Comparison of ENCODE assay signal across 16 cellular contexts in genomic region chr5:174490717-174491116, GRCh38.
A peak's percentile ranks its signal among the peaks of the same experiment; 100 is the strongest.
DNase-seq lines count a peak whose midpoint lies in the region; ATAC-seq and TF ChIP-seq lines count a peak whose summit lies in the region.
"Had no signal": no experiment of that assay in that cellular context is flagged by ENCODE, and none has a peak within 500 bp of the region (broad histone marks: within the 10 kb centered on the region; RNA-seq: fewer than 3 reads in every experiment).

No MANE protein-coding gene starts in this region.

- H3K27ac ChIP-seq in HL-60 (replicated peaks): peak overlapping the region; percentile 9
- H3K27ac ChIP-seq: BLaER1 treated with 17β-estradiol and CSF1 and Interleukin-3, amounts not matched to agents 10 nM and 100 nM; GM23248 had no signal

- DNase-seq in NCI-H748 (lab: John Stamatoyannopoulos, UW; ENCODE audit: unreplicated experiment) (peak; percentile 30), NCI-H748 treated with DMSO at 0.1 percent for 48 hours (lab: John Stamatoyannopoulos, UW) (no peak), HL-60 (ENCODE audit: low read depth in 1 of 2, low spot score in 1 of 2) (peak in 1 of 2 experiments; percentile 35), SKM-1 (lab: John Stamatoyannopoulos, UW; ENCODE audit: unreplicated experiment) (peak; percentile 23), D341Med (ENCODE audit: low spot score) (no peak)
- no peak for DNase-seq in activated naive CD4-positive, alpha-beta T cell treated with Interleukin-2 at 50 U/mL for 16 hours
- no peak for DNase-seq in activated CD8-positive, alpha-beta T cell treated with anti-CD3 and anti-CD28 coated beads, Interleukin-2, amount 10 ng/mL, durations not matched to agents 7 days and 5 days
- DNase-seq: 8988T; Calu3; CD4-positive, CD25-positive, alpha-beta regulatory T cell; DMS79 treated with DMSO at 0.1 percent for 48 hours; EL; GM23248 had no signal

- no peak for TF ChIP-seq CTCF in HL-60 (IDR thresholded peaks at IDR 0.05; ENCODE audit: insufficient read depth, low read length)

- CTCF ChIA-PET in activated CD8-positive, alpha-beta T cell treated with anti-CD3 and anti-CD28 coated beads, Interleukin-2, amount 10 ng/mL, durations not matched to agents 7 days and 5 days (lab: Charles Lee): no interaction called here

- POLR2A ChIA-PET in activated CD8-positive, alpha-beta T cell treated with anti-CD3 and anti-CD28 coated beads, Interleukin-2, amount 10 ng/mL, durations not matched to agents 7 days and 5 days (lab: Charles Lee): no interaction called here

- H3K27ac Mint-ChIP-seq in activated CD8-positive, alpha-beta T cell treated with anti-CD3 and anti-CD28 coated beads, Interleukin-2, amount 10 ng/mL, durations not matched to agents 7 days and 5 days: no peak overlapping the region
- H3K27ac Mint-ChIP-seq: CD4-positive, CD25-positive, alpha-beta regulatory T cell had no signal

- no peaks in the 10 kb centered on the region for H3K27me3 ChIP-seq in HL-60 (ENCODE audit: insufficient read depth, poor library complexity, severe bottlenecking)
- H3K27me3 ChIP-seq: BLaER1 treated with 17β-estradiol and CSF1 and Interleukin-3, amounts not matched to agents 10 nM and 100 nM had no signal

- no peak for ATAC-seq in activated CD8-positive, alpha-beta T cell treated with anti-CD3 and anti-CD28 coated beads, Interleukin-2, amount 10 ng/mL, durations not matched to agents 7 days and 5 days
- ATAC-seq: HCT116, HepG2 had no signal

- no peaks in the 10 kb centered on the region for H3K27me3 Mint-ChIP-seq in activated CD8-positive, alpha-beta T cell treated with anti-CD3 and anti-CD28 coated beads, Interleukin-2, amount 10 ng/mL, durations not matched to agents 7 days and 5 days (ENCODE audit: low read depth)
- H3K27me3 Mint-ChIP-seq: CD4-positive, CD25-positive, alpha-beta regulatory T cell had no signal

- H3K4me3 Mint-ChIP-seq in activated CD8-positive, alpha-beta T cell treated with anti-CD3 and anti-CD28 coated beads, Interleukin-2, amount 10 ng/mL, durations not matched to agents 7 days and 5 days: no peak overlapping the region
- H3K4me3 Mint-ChIP-seq: CD4-positive, CD25-positive, alpha-beta regulatory T cell had no signal

- no peaks in the 10 kb centered on the region for H3K4me1 Mint-ChIP-seq in activated CD8-positive, alpha-beta T cell treated with anti-CD3 and anti-CD28 coated beads, Interleukin-2, amount 10 ng/mL, durations not matched to agents 7 days and 5 days (ENCODE audit: low read depth)
- H3K4me1 Mint-ChIP-seq: CD4-positive, CD25-positive, alpha-beta regulatory T cell had no signal

- H3K9me3 Mint-ChIP-seq in activated CD8-positive, alpha-beta T cell treated with anti-CD3 and anti-CD28 coated beads, Interleukin-2, amount 10 ng/mL, durations not matched to agents 7 days and 5 days (ENCODE audit: insufficient read depth): no peaks in the 10 kb centered on the region

- H3K36me3 Mint-ChIP-seq in activated CD8-positive, alpha-beta T cell treated with anti-CD3 and anti-CD28 coated beads, Interleukin-2, amount 10 ng/mL, durations not matched to agents 7 days and 5 days (ENCODE audit: low read depth): no peaks in the 10 kb centered on the region
- H3K36me3 Mint-ChIP-seq: CD4-positive, CD25-positive, alpha-beta regulatory T cell had no signal

- no peak overlapping the region for H3K4me3 ChIP-seq in HL-60 (replicated peaks; ENCODE audit: insufficient read depth, low read length)
- H3K4me3 ChIP-seq: BLaER1 treated with 17β-estradiol and CSF1 and Interleukin-3, amounts not matched to agents 10 nM and 100 nM; GM23248 had no signal

Comparison
In these comparisons a context has a peak if more than half of its experiments do, and no peak if none do; other contexts are left out.
1. DNase-seq: peak in NCI-H748 (single experiment) and SKM-1 (single experiment); none in NCI-H748 treated with DMSO at 0.1 percent for 48 hours (single experiment), activated naive CD4-positive, alpha-beta T cell treated with Interleukin-2 at 50 U/mL for 16 hours (single experiment), activated CD8-positive, alpha-beta T cell treated with anti-CD3 and anti-CD28 coated beads, Interleukin-2, amount 10 ng/mL, durations not matched to agents 7 days and 5 days (single experiment) and D341Med (single experiment).